ENCODE assay signal across 8 cellular contexts in the genomic region with DNA sequence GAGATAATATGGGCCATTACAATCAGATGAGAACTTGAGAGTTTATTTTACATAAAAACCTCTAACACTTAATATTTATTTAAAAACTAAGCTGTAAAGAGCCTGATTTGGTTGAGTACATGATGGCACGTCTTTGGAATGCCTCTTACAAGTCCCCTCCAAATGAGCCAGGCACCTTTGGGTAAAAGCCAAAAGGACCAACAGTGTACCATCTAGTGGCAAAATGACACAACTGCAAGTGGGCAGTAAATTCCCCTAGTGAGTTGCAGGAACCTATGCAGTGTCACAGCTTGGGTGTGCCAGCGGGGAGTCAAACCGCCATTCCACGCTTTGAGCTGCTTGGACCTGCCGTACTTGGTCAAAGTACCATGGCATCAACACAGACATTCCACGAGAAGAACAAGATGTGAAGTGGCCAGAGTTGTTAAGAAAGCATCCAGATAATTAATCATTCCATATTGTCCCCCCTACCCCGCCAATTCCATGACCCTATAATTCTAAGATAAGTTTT.
DNase-seq lines count a peak whose midpoint lies in the region; ATAC-seq, FAIRE-seq and TF ChIP-seq lines count a peak whose summit lies in the region.

No MANE protein-coding gene starts in this region.

- no peak overlapping the region for H3K4me2 ChIP-seq in H1 (ENCODE audit: insufficient read depth in 1 of 2, low read depth in 2 of 2, low read length in 2 of 2)

- H3K18ac ChIP-seq in H1 (ENCODE audit: extremely low read depth, low read length): no peak overlapping the region

- no peak for TF ChIP-seq EP300 in H1 (IDR thresholded peaks at IDR 0.05; ENCODE audit: borderline replicate concordance in 1 of 2, low read depth in 2 of 2, low read length in 2 of 2)

- H2BK12ac ChIP-seq in H1 (ENCODE audit: low read depth, low read length): no peak overlapping the region

- no peaks in the 10 kb centered on the region for H3K36me3 ChIP-seq in H1 (ENCODE audit: control insufficient read depth in 2 of 4, insufficient read depth in 4 of 4, low read length in 3 of 4)

- peaks cover 0 to 12% of the 10 kb centered on the region in 2 experiments; a peak in 2 of 4 replicates for H3K79me2 ChIP-seq in H1 (ENCODE audit: control insufficient read depth in 1 of 2, insufficient read depth in 2 of 2, low read length in 2 of 2)

- no peak overlapping the region for H4K91ac ChIP-seq in H1 (replicated peaks; ENCODE audit: insufficient read length, low read length)

- H3K27me3 ChIP-seq in H1 (replicated peaks in 1 of 4; ENCODE audit: control insufficient read depth in 3 of 4, extremely low read depth in 1 of 4, insufficient read depth in 3 of 4, low read length in 3 of 4): no peaks in the 10 kb centered on the region

- H3K9me3 ChIP-seq in H1 (ENCODE audit: insufficient read depth in 2 of 2, low read depth in 1 of 2, low read length in 1 of 2): no peaks in the 10 kb centered on the region

- CTCF ChIA-PET in H1 (lab: Charles Lee; ENCODE audit: partially characterized antibody): interaction anchor here (0.7 to 20.8 kb wide), 53 partner anchors 8 to 315 kb away, joined by 3 to 284 read pairs (median 5); no protein-coding TSS in a partner anchor

- peak; percentile 92 for FAIRE-seq in H1 (lab: Jason Lieb, UNC)

- no peak overlapping the region for H4K5ac ChIP-seq in H1 (ENCODE audit: insufficient read length, low read depth, low read length)

- H3K9ac ChIP-seq in H1 (replicated peaks in 1 of 4; ENCODE audit: extremely low read depth in 1 of 4, low read depth in 3 of 4, low read length in 3 of 4): no peak overlapping the region

- H3K27ac ChIP-seq in H1 (ENCODE audit: low read depth, low read length) (no peak overlapping the region), temporal lobe (ENCODE audit: low read depth, low read length) (peak overlapping the region; percentile 88)

- H3K4me1 ChIP-seq in H1 (replicated peaks in 1 of 4; ENCODE audit: control insufficient read depth in 3 of 4, insufficient read depth in 4 of 4, low read length in 3 of 4): peaks cover 0 to 11% (median 1%) of the 10 kb centered on the region in 4 experiments; a peak in 4 of 7 replicates

- POLR2A ChIA-PET in H1 (lab: Charles Lee; ENCODE audit: partially characterized antibody): interaction anchor here (0.6 to 1.7 kb wide), 4 partner anchors 13 to 90 kb away, joined by 3 to 4 read pairs (median 4); no protein-coding TSS in a partner anchor

- no peak overlapping the region for H3K4me3 ChIP-seq in H1 (ENCODE audit: extremely low read depth in 1 of 4, insufficient read depth in 2 of 4, low read depth in 3 of 4, low read length in 4 of 4)

- no peak overlapping the region for H2AFZ ChIP-seq in H1 (ENCODE audit: low read length)

- H3K56ac ChIP-seq in H1 (replicated peaks; ENCODE audit: insufficient read length, low read depth, low read length): no peak overlapping the region

- TF ChIP-seq RAD21 in H1 (IDR thresholded peaks at IDR 0.05 in 1 of 2, conservative IDR thresholded peaks at IDR 0.05 in 1 of 2; ENCODE audit: low read depth in 2 of 2, low read length in 2 of 2): peak; percentile 59 to 75

- no peaks in the 10 kb centered on the region for H3K23me2 ChIP-seq in H1 (ENCODE audit: low read depth, low read length)

- no peak overlapping the region for H3K14ac ChIP-seq in H1 (ENCODE audit: insufficient read length)

- H2BK120ac ChIP-seq in H1 (replicated peaks; ENCODE audit: low read depth, low read length): no peak overlapping the region

- no peak overlapping the region for H2BK20ac ChIP-seq in H1 (ENCODE audit: low read length)

- peak; percentile 58 to 97 (median 75) for TF ChIP-seq CTCF in H1 (IDR thresholded peaks at IDR 0.05; ENCODE audit: control extremely low read depth in 1 of 3, insufficient read depth in 1 of 3, low read depth in 1 of 3, low read length in 3 of 3)

- no peak overlapping the region for H3K4ac ChIP-seq in H1 (replicated peaks; ENCODE audit: insufficient read length, low read depth, low read length)

- H4K20me1 ChIP-seq in H1 (replicated peaks in 1 of 2; ENCODE audit: control insufficient read depth in 1 of 2, insufficient read depth in 2 of 2, low read length in 2 of 2): peaks cover 0 to under 1% of the 10 kb centered on the region in 2 experiments

- H2BK15ac ChIP-seq in H1 (ENCODE audit: low read length): no peak overlapping the region

- no peak overlapping the region for H3K23ac ChIP-seq in H1 (ENCODE audit: insufficient read length)

- no peak overlapping the region for H4K8ac ChIP-seq in H1 (ENCODE audit: extremely low read depth, insufficient read depth, low read length)

- peak; percentile 62 for ATAC-seq in GM21717 (IDR thresholded peaks at IDR 0.05; ENCODE audit: unreplicated experiment)

- H2BK5ac ChIP-seq in H1 (ENCODE audit: low read depth, low read length): no peak overlapping the region

- TF ChIP-seq POLR2A in H1 (IDR thresholded peaks at IDR 0.05; ENCODE audit: control extremely low read depth in 1 of 2, low read depth in 2 of 2, low read length in 2 of 2): no peak

- no peaks in the 10 kb centered on the region for H3K79me1 ChIP-seq in H1 (ENCODE audit: low read depth, low read length)

- H2AK5ac ChIP-seq in H1 (ENCODE audit: low read depth, low read length): no peak overlapping the region

- DNase-seq in NCI-H2029 treated with DMSO at 0.1 percent for 48 hours (lab: John Stamatoyannopoulos, UW) (peak; percentile 35), NCI-H2029 (lab: John Stamatoyannopoulos, UW) (no peak), LoVo (ENCODE audit: low spot score) (peak; percentile 85), SW480 (ENCODE audit: low spot score) (peak; percentile 73), H1 (ENCODE audit: low read depth in 1 of 2, low spot score in 2 of 2) (peak; percentile 53 to 70), medulla oblongata (ENCODE audit: extremely low spot score) (peak; percentile 83)

- WGBS in H1 (ENCODE audit: extremely low coverage in 1 of 2, insufficient coverage in 1 of 2, insufficient read length in 1 of 2, insufficient replicate concordance in 2 of 2, low coverage in 1 of 2, low lambda C conversion rate in 2 of 2, missing lambda C conversion rate in 1 of 2), 2 experiments: 57% methylated on average over 7 of the region's 7 CpGs; no CpG with 5 or more reads in 1 of the 2 experiments

TF ChIP-seq in H1, 55 proteins besides CTCF, POLR2A, EP300 and RAD21:
- TF ChIP-seq YY1 (IDR thresholded peaks at IDR 0.05; ENCODE audit: low read depth, low read length): peak; percentile 74; the same call in 1 of the 2 replicates
- no peak for TF ChIP-seq SP2 (IDR thresholded peaks at IDR 0.05; ENCODE audit: low read length)
- TF ChIP-seq, protein P1, sequence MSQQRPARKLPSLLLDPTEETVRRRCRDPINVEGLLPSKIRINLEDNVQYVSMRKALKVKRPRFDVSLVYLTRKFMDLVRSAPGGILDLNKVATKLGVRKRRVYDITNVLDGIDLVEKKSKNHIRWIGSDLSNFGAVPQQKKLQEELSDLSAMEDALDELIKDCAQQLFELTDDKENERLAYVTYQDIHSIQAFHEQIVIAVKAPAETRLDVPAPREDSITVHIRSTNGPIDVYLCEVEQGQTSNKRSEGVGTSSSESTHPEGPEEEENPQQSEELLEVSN (IDR thresholded peaks at IDR 0.05): no peak
- TF ChIP-seq SP4 (IDR thresholded peaks at IDR 0.05; ENCODE audit: low read length): no peak
- TF ChIP-seq TEAD4 (IDR thresholded peaks at IDR 0.05; ENCODE audit: low read depth, low read length): 0 out of 2 replicates have a peak, but pooled peaks have one; percentile 58
- TF ChIP-seq HDAC6 (IDR thresholded peaks at IDR 0.05; ENCODE audit: low read depth, low read length): no peak
TF ChIP-seq in H1: peak in this region for 2.
